ENCODE assay signal across 8 cellular contexts in genomic region chr17:59837362-59838195, GRCh38. TPM values are rescaled to one million over a fixed set of nuclear protein-coding genes. Genes with fewer than 3 reads are reported as not detected.
DNase-seq lines count a peak whose midpoint lies in the region; ATAC-seq, FAIRE-seq and TF ChIP-seq lines count a peak whose summit lies in the region.

No MANE protein-coding gene starts in this region.

- FAIRE-seq in G401.6 (lab: Jason Lieb, UNC) = peak; percentile 99

- TF ChIP-seq CTCF in cardiac muscle cell (IDR thresholded peaks at IDR 0.05; ENCODE audit: low read depth, low read length) = no peak

- DNase-seq in HUDEP-2 (lab: John Stamatoyannopoulos, UW; ENCODE audit: unreplicated experiment in 76 of 76) (peak in 68 of 76 experiments; percentile 10 to 96 (median 74)), RPMI8226 (peak; percentile 90), adipocyte (ENCODE audit: low read depth) (peak; percentile 99), cardiac muscle cell (ENCODE audit: low read depth in 1 of 2, low spot score in 1 of 2) (peak; percentile 96 to 100), pons (ENCODE audit: low spot score) (peak; percentile 91), HuH-7 (ENCODE audit: low spot score) (no peak)

- peaks cover 14% of the 10 kb centered on the region for H3K4me1 ChIP-seq in adipocyte (ENCODE audit: control insufficient read depth, insufficient read depth, low read length)
- H3K4me1 ChIP-seq in cardiac muscle cell (ENCODE audit: low read depth) = peaks cover 34% of the 10 kb centered on the region

- H3K9ac ChIP-seq in adipocyte (ENCODE audit: low read length) = peak overlapping the region; percentile 100

- H3K9me3 ChIP-seq in adipocyte (ENCODE audit: control insufficient read depth, low read length) (no peaks in the 10 kb centered on the region), cardiac muscle cell (ENCODE audit: low read depth) (no peaks in the 10 kb centered on the region)

- peak overlapping the region; percentile 100 for H3K27ac ChIP-seq in cardiac muscle cell

- H3K36me3 ChIP-seq in adipocyte (ENCODE audit: control insufficient read depth, insufficient read depth, low read length, severe bottlenecking) (peaks cover 32% of the 10 kb centered on the region), cardiac muscle cell (no peaks in the 10 kb centered on the region)

- peak; percentile 75 for ATAC-seq in GM21529 (IDR thresholded peaks at IDR 0.05; ENCODE audit: unreplicated experiment)

- H3K4me3 ChIP-seq in adipocyte (ENCODE audit: low read length) = peak overlapping the region; percentile 94
- peak overlapping the region; percentile 52 for H3K4me3 ChIP-seq in cardiac muscle cell

- no peaks in the 10 kb centered on the region for H3K27me3 ChIP-seq in adipocyte (replicated peaks; ENCODE audit: control insufficient read depth, insufficient read depth, low read length)
- H3K27me3 ChIP-seq in cardiac muscle cell = no peaks in the 10 kb centered on the region

RNA-seq across cellular contexts. Expression of gene TUBD1, which starts 55.2 kb away (rescaled TPM):
- total RNA-seq in cardiac muscle cell = 9.0 and 10.9 TPM in 2 replicates
- polyA plus RNA-seq in cardiac muscle cell = 17.5 and 21.1 TPM in 2 replicates

RNA-seq across cellular contexts. Expression of gene RPS6KB1, which starts 55.3 kb away (rescaled TPM):
- 30.9 and 103 TPM in 2 replicates for total RNA-seq in cardiac muscle cell
- polyA plus RNA-seq in cardiac muscle cell = 13.6 and 19.2 TPM in 2 replicates
